ENCODE assay signal across 24 cellular contexts in the genomic region with DNA sequence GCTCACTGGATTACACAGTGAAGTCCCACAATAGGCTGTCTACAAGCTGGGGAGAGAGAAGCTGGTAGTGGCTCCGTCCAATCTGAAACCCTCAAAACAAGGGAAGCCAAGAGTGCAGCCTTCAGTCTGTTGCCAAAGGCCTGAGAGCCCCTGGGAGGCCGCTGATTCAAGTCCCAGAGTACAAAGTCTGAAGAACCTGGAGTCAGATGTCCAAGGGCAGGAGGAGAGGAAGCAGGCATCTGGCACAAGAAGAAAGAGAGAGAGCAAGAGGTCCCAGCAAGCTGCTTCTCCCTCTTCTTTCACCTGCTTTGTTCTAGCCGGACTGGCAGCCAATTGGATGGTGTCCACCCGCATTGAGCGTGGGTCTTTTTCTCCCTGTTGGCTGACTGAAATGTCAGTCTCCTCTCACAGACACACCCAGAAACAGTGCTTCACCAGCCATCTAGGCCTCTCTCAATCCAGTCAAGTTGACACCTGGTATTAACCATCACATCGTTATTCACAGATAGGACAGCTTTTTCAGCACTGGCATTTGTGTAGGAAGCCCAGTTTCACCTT. TPM values are rescaled to one million over a fixed set of nuclear protein-coding genes. Genes with fewer than 3 reads are reported as not detected.
DNase-seq lines count a peak whose midpoint lies in the region; FAIRE-seq and TF ChIP-seq lines count a peak whose summit lies in the region.
"Had no signal": no experiment of that assay in that cellular context is flagged by ENCODE, and none has a peak within 500 bp of the region (broad histone marks: within the 10 kb centered on the region; RNA-seq: fewer than 3 reads in every experiment).

No MANE protein-coding gene starts in this region.

- peaks cover 7% of the 10 kb centered on the region for H3K9me3 Mint-ChIP-seq in Calu3 (ENCODE audit: low read depth, unreplicated experiment)
- H3K9me3 Mint-ChIP-seq in nephron: peaks cover 9% of the 10 kb centered on the region

- no peak overlapping the region for H4K8ac ChIP-seq in H1 (ENCODE audit: extremely low read depth, insufficient read depth, low read length)

- no peak overlapping the region for H4K91ac ChIP-seq in H1 (replicated peaks; ENCODE audit: insufficient read length, low read length)

- no peak overlapping the region for H2BK12ac ChIP-seq in H1 (ENCODE audit: low read depth, low read length)

- no peak overlapping the region for H3K4me3 ChIP-seq in Jurkat, Clone E6-1 (ENCODE audit: low read length)
- H3K4me3 ChIP-seq in H1 (ENCODE audit: extremely low read depth in 1 of 4, insufficient read depth in 2 of 4, low read depth in 3 of 4, low read length in 4 of 4): no peak overlapping the region
- H3K4me3 ChIP-seq: SJCRH30, testis had no signal

- H3K4me2 ChIP-seq in H1 (ENCODE audit: insufficient read depth in 1 of 2, low read depth in 2 of 2, low read length in 2 of 2): no peak overlapping the region

- no peak overlapping the region for H2AFZ ChIP-seq in H1 (ENCODE audit: low read length)

- H3K9me3 ChIP-seq in H1 (ENCODE audit: insufficient read depth in 2 of 2, low read depth in 1 of 2, low read length in 1 of 2): no peaks in the 10 kb centered on the region
- H3K9me3 ChIP-seq: SJCRH30, testis had no signal

- no peak overlapping the region for H3K4me3 Mint-ChIP-seq in Calu3 (ENCODE audit: low read depth, unreplicated experiment)
- no peak overlapping the region for H3K4me3 Mint-ChIP-seq in nephron
- H3K4me3 Mint-ChIP-seq: CD4-positive, CD25-positive, alpha-beta regulatory T cell; dendritic cell treated with granulocyte-macrophage colony-stimulating factor and Interleukin-4, amounts not matched to agents 40 ng/mL and 50 ng/mL, for 4 days; natural killer cell; stimulated activated naive B cell treated with anti-CD40 and anti-IgM and Interleukin-4, amounts not matched to agents 10 μg/mL and 1 μg/mL and 100 μg/mL, for 72 hours; T-helper 1 cell treated with Interleukin-12 subunit alpha and Interleukin-12 subunit beta and Interleukin-4 antibody, amounts not matched to agents 30 μg/mL and 1 μg/mL, for 36 hours had no signal

- H3K4me1 ChIP-seq in H1 (replicated peaks in 1 of 4; ENCODE audit: control insufficient read depth in 3 of 4, insufficient read depth in 4 of 4, low read length in 3 of 4): no peaks in the 10 kb centered on the region
- H3K4me1 ChIP-seq: SJCRH30, testis had no signal

- H3K4ac ChIP-seq in H1 (replicated peaks; ENCODE audit: insufficient read length, low read depth, low read length): no peak overlapping the region

- H3K27ac Mint-ChIP-seq in Calu3 (ENCODE audit: unreplicated experiment) (no peak overlapping the region), nephron (peak overlapping the region; percentile 31 to 88 (median 53))
- H3K27ac Mint-ChIP-seq: CD4-positive, CD25-positive, alpha-beta regulatory T cell; dendritic cell treated with granulocyte-macrophage colony-stimulating factor and Interleukin-4, amounts not matched to agents 40 ng/mL and 50 ng/mL, for 4 days; natural killer cell; stimulated activated naive B cell treated with anti-CD40 and anti-IgM and Interleukin-4, amounts not matched to agents 10 μg/mL and 1 μg/mL and 100 μg/mL, for 72 hours; T-helper 1 cell treated with Interleukin-12 subunit alpha and Interleukin-12 subunit beta and Interleukin-4 antibody, amounts not matched to agents 30 μg/mL and 1 μg/mL, for 36 hours had no signal

- H4K5ac ChIP-seq in H1 (ENCODE audit: insufficient read length, low read depth, low read length): no peak overlapping the region

- H3K4me1 Mint-ChIP-seq in Calu3 (ENCODE audit: low read depth, unreplicated experiment) (peaks cover 11% of the 10 kb centered on the region), nephron (no peaks in the 10 kb centered on the region)
- H3K4me1 Mint-ChIP-seq: CD4-positive, CD25-positive, alpha-beta regulatory T cell; natural killer cell; stimulated activated naive B cell treated with anti-CD40 and anti-IgM and Interleukin-4, amounts not matched to agents 10 μg/mL and 1 μg/mL and 100 μg/mL, for 72 hours had no signal

- H3K27me3 ChIP-seq in H1 (replicated peaks in 1 of 4; ENCODE audit: control insufficient read depth in 3 of 4, extremely low read depth in 1 of 4, insufficient read depth in 3 of 4, low read length in 3 of 4): no peaks in the 10 kb centered on the region
- H3K27me3 ChIP-seq: SJCRH30, testis had no signal

- BruUV-seq in Calu3 (replicated peaks; lab: Mats Ljungman, UMichigan): no TSS peak

- H4K20me1 ChIP-seq in H1 (replicated peaks in 1 of 2; ENCODE audit: control insufficient read depth in 1 of 2, insufficient read depth in 2 of 2, low read length in 2 of 2): no peaks in the 10 kb centered on the region

- H3K36me3 Mint-ChIP-seq in Calu3 (ENCODE audit: insufficient read depth, unreplicated experiment): no peaks in the 10 kb centered on the region
- H3K36me3 Mint-ChIP-seq in nephron (ENCODE audit: low read depth): no peaks in the 10 kb centered on the region
- H3K36me3 Mint-ChIP-seq: CD4-positive, CD25-positive, alpha-beta regulatory T cell had no signal

- H3K27ac ChIP-seq in H1 (ENCODE audit: low read depth, low read length): no peak overlapping the region
- H3K27ac ChIP-seq: SJCRH30, testis had no signal

- DNase-seq in Calu3: peak; percentile 6
- peak; percentile 5 for DNase-seq in Jurkat, Clone E6-1 (ENCODE audit: low read depth, low spot score)
- no peak for DNase-seq in H1 (ENCODE audit: low read depth in 1 of 2, low spot score in 2 of 2)
- DNase-seq in middle frontal gyrus (ENCODE audit: extremely low spot score, low spot score): no peak
- no peak for DNase-seq in hepatic stellate cell (ENCODE audit: low spot score)
- no peak for DNase-seq in stimulated activated CD8-positive, alpha-beta memory T cell treated with anti-CD3 and anti-CD28 coated beads, Interleukin-4, amount 100 ng/mL, for 48 hours
- no peak for DNase-seq in activated effector memory CD4-positive, alpha-beta T cell treated with anti-CD3 and anti-CD28 coated beads, Interleukin-2, amount 50 U/mL, for 16 hours
- DNase-seq: activated CD8-positive, alpha-beta memory T cell treated with anti-CD3 and anti-CD28 coated beads, Interleukin-2, amount 50 U/mL, for 4 hours; activated gamma-delta T cell; CD4-positive, CD25-positive, alpha-beta regulatory T cell; DMS79 treated with DMSO at 0.1 percent for 48 hours; IMR-90; kidney glomerular epithelial cell; mesenchymal stem cell; natural killer cell; NCI-H1436; NCI-H2227 treated with DMSO at 0.1 percent for 48 hours; SJCRH30; stimulated activated naive B cell treated with anti-CD40 and anti-IgM and Interleukin-4, amounts not matched to agents 10 μg/mL and 1 μg/mL and 100 μg/mL, for 72 hours; testis had no signal

- TF ChIP-seq EP300 in H1 (IDR thresholded peaks at IDR 0.05; ENCODE audit: borderline replicate concordance in 1 of 2, low read depth in 2 of 2, low read length in 2 of 2): no peak

- H3K9ac ChIP-seq in H1 (replicated peaks in 1 of 4; ENCODE audit: extremely low read depth in 1 of 4, low read depth in 3 of 4, low read length in 3 of 4): no peak overlapping the region

- POLR2A ChIA-PET in H1 (lab: Charles Lee; ENCODE audit: partially characterized antibody): no interaction called here

- FAIRE-seq in H1 (lab: Jason Lieb, UNC): no peak
- FAIRE-seq: bronchial epithelial cell had no signal

- H3K79me2 ChIP-seq in H1 (ENCODE audit: control insufficient read depth in 1 of 2, insufficient read depth in 2 of 2, low read length in 2 of 2): no peaks in the 10 kb centered on the region

- no peak overlapping the region for H3K23ac ChIP-seq in H1 (ENCODE audit: insufficient read length)

- no peak overlapping the region for H2BK15ac ChIP-seq in H1 (ENCODE audit: low read length)

- CTCF ChIA-PET in Calu3 (lab: Charles Lee) (interaction anchor here (1.0 to 1.4 kb wide), 2 partner anchors 10 to 22 kb away, joined by 3 to 4 read pairs; no protein-coding TSS in a partner anchor), H1 (lab: Charles Lee; ENCODE audit: partially characterized antibody) (interaction anchor here (1.1 kb wide), 1 partner anchor 15 kb away, joined by 3 read pairs; no protein-coding TSS in a partner anchor)

- no peak for TF ChIP-seq POLR2A in H1 (IDR thresholded peaks at IDR 0.05; ENCODE audit: control extremely low read depth in 1 of 2, low read depth in 2 of 2, low read length in 2 of 2)

- 89% methylated on average over 6 of the region's 6 CpGs; no CpG with 5 or more reads in 1 of the 2 experiments for WGBS in H1 (ENCODE audit: extremely low coverage in 1 of 2, insufficient coverage in 1 of 2, insufficient read length in 1 of 2, insufficient replicate concordance in 2 of 2, low coverage in 1 of 2, low lambda C conversion rate in 2 of 2, missing lambda C conversion rate in 1 of 2), 2 experiments

- H3K79me1 ChIP-seq in H1 (ENCODE audit: low read depth, low read length): peaks cover 2% of the 10 kb centered on the region; the same call in 1 of the 2 replicates

- intact Hi-C loops in Calu3 (cut with micrococcal nuclease; ENCODE audit: unreplicated experiment): no loop called here

- no peak overlapping the region for H2AK5ac ChIP-seq in H1 (ENCODE audit: low read depth, low read length)

- H2BK5ac ChIP-seq in H1 (ENCODE audit: low read depth, low read length): no peak overlapping the region

- H3K27me3 Mint-ChIP-seq in Calu3 (ENCODE audit: unreplicated experiment): no peaks in the 10 kb centered on the region
- H3K27me3 Mint-ChIP-seq in nephron (ENCODE audit: low read depth): peaks cover 4% of the 10 kb centered on the region

- no peak for TF ChIP-seq CTCF in Calu3 (IDR thresholded peaks at IDR 0.05; ENCODE audit: unreplicated experiment)
- no peak for TF ChIP-seq CTCF in H1 (IDR thresholded peaks at IDR 0.05; ENCODE audit: control extremely low read depth in 1 of 3, insufficient read depth in 1 of 3, low read depth in 1 of 3, low read length in 3 of 3)
- TF ChIP-seq CTCF in nephron (IDR thresholded peaks at IDR 0.05; ENCODE audit: unreplicated experiment in 3 of 3): no peak

- H3K23me2 ChIP-seq in H1 (ENCODE audit: low read depth, low read length): no peaks in the 10 kb centered on the region

- no peak overlapping the region for H3K18ac ChIP-seq in H1 (ENCODE audit: extremely low read depth, low read length)

- H3K56ac ChIP-seq in H1 (replicated peaks; ENCODE audit: insufficient read length, low read depth, low read length): no peak overlapping the region

- no peak overlapping the region for H2BK20ac ChIP-seq in H1 (ENCODE audit: low read length)

- H3K14ac ChIP-seq in H1 (ENCODE audit: insufficient read length): no peak overlapping the region

- TF ChIP-seq RAD21 in H1 (IDR thresholded peaks at IDR 0.05 in 1 of 2, conservative IDR thresholded peaks at IDR 0.05 in 1 of 2; ENCODE audit: low read depth in 2 of 2, low read length in 2 of 2): no peak

- no peak overlapping the region for H2BK120ac ChIP-seq in H1 (replicated peaks; ENCODE audit: low read depth, low read length)

- no peaks in the 10 kb centered on the region for H3K36me3 ChIP-seq in H1 (ENCODE audit: control insufficient read depth in 2 of 4, insufficient read depth in 4 of 4, low read length in 3 of 4)
- H3K36me3 ChIP-seq: SJCRH30 had no signal

RNA-seq across cellular contexts. Expression of a gene that starts 51.2 kb away (rescaled TPM):
- total RNA-seq in Calu3 (2022): 40.7 and 45.4 TPM in 2 replicates
- polyA plus RNA-seq in Jurkat, Clone E6-1 (2012; ENCODE audit: insufficient read depth, insufficient read length): 79.3 TPM
- 11.6 and 11.9 TPM in 2 replicates for total RNA-seq in H1 (2021; fragmentation: NEBNext Ultra II Directional; extraction: Animal tissue kit (Norgen Biotek cat#: 25700))
- polyA plus RNA-seq in H1 (2011; rRNA removed): 1.6 and 2.2 TPM in 2 replicates
- polyA plus RNA-seq in H1 (2011; cell fraction: cytosol; rRNA removed): 2.5 TPM
- 4.0 TPM for polyA plus RNA-seq in H1 (2011; cell fraction: nucleus; rRNA removed)
- 4.9 to 6.5 TPM (median 5.3 TPM) in 4 replicates for polyA plus RNA-seq in H1 (2012, experiment 1 of 2)
- 0.38 TPM for polyA plus RNA-seq in H1 (2012, experiment 2 of 2)
- polyA plus RNA-seq in H1 (2013, experiment 1 of 2): 11.1 TPM
- 10.9 TPM for polyA plus RNA-seq in H1 (2013, experiment 2 of 2)
- 8.1 and 8.9 TPM in 2 replicates for polyA minus RNA-seq in H1 (2011; rRNA and poly(A)+ RNA removed)
- polyA minus RNA-seq in H1 (2011; cell fraction: cytosol; rRNA and poly(A)+ RNA removed): 6.7 TPM
- polyA minus RNA-seq in H1 (2011; cell fraction: nucleus; rRNA and poly(A)+ RNA removed): 8.6 TPM
- total RNA-seq: SJCRH30 had no signal

Comparison
In these comparisons a context has a peak if more than half of its experiments do, and no peak if none do; other contexts are left out.
1. DNase-seq: peak in Calu3 (single experiment) and Jurkat, Clone E6-1 (single experiment); none in H1 (0 of 2), middle frontal gyrus (single experiment), hepatic stellate cell (single experiment), stimulated activated CD8-positive, alpha-beta memory T cell treated with anti-CD3 and anti-CD28 coated beads, Interleukin-4, amount 100 ng/mL, for 48 hours (single experiment) and activated effector memory CD4-positive, alpha-beta T cell treated with anti-CD3 and anti-CD28 coated beads, Interleukin-2, amount 50 U/mL, for 16 hours (single experiment).